Comparison of ENCODE assay signal across 13 cellular contexts in the genomic region with DNA sequence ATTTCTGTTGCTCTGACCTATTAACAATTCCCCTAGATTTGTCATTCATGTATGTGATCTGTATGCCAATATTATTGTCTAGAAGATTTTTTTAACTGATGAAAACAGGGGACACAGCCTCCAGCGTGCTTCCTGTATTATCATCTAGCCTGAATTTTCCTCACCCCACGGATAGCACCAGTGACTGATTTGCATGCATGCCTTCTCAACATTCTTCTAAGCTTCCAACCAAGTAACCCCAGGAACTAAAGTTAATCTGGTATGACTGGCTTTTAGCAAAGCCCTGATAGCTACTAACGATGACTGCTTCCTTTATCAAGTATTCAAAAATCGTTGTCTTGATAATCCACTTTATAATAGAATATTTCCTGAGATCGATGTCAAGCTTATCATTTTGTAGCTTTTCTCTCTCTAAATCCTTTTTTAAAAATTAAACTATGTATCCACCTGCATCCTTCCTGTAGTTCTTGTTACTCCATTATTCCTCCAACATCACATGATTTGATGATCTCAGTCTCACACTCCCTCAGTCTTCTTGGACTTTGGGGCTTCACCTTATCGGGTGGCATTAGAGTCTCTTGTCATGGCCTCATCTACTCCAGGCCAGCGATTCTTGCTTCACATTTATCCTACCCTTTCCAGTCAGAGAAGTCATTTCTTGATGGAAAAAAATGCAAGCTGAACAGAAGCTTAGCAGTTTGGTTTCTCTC. TPM values are rescaled to one million over a fixed set of nuclear protein-coding genes. Genes with fewer than 3 reads are reported as not detected.
DNase-seq lines count a peak whose midpoint lies in the region; ATAC-seq and TF ChIP-seq lines count a peak whose summit lies in the region.
"Had no signal": no experiment of that assay in that cellular context is flagged by ENCODE, and none has a peak within 500 bp of the region (broad histone marks: within the 10 kb centered on the region; RNA-seq: fewer than 3 reads in every experiment).

No MANE protein-coding gene starts in this region.

- CTCF ChIA-PET in MCF 10A (lab: Yijun Ruan, JAX) (interaction anchor here (0.6 to 2.4 kb wide), 9 partner anchors 10 to 535 kb away, joined by 3 to 15 read pairs (median 3); partner anchors contain the start of gene BCAR3), mammary epithelial cell (lab: Charles Lee; ENCODE audit: low non-redundant PET) (no interaction called here)
- CTCF ChIA-PET in CD4-positive, alpha-beta memory T cell (lab: Charles Lee; ENCODE audit: partially characterized antibody) = interaction anchor here (1.6 kb wide), 1 partner anchor 33 kb away, joined by 5 read pairs; no protein-coding TSS in a partner anchor
- CTCF ChIA-PET in activated CD8-positive, alpha-beta memory T cell treated with anti-CD3 and anti-CD28 coated beads, Interleukin-2, amount 10 ng/mL, durations not matched to agents 7 days and 5 days (lab: Charles Lee) = no interaction called here

- H3K79me2 ChIP-seq in mammary epithelial cell (ENCODE audit: insufficient read depth, low read length) = peaks cover 100% of the 10 kb centered on the region

- H3K9ac ChIP-seq in mammary epithelial cell (ENCODE audit: insufficient read depth, low read length) = no peak overlapping the region

- no peak for TF ChIP-seq CTCF in MCF 10A (IDR thresholded peaks at IDR 0.05; ENCODE audit: unreplicated experiment)
- no peak for TF ChIP-seq CTCF in breast epithelium (IDR thresholded peaks at IDR 0.05)
- no peak for TF ChIP-seq CTCF in mammary epithelial cell (conservative IDR thresholded peaks at IDR 0.05 in 1 of 2, IDR thresholded peaks at IDR 0.05 in 1 of 2; ENCODE audit: extremely low read depth in 1 of 2, insufficient read depth in 1 of 2, low read depth in 1 of 2, low read length in 2 of 2)
- no peak for TF ChIP-seq CTCF in lower lobe of right lung (IDR thresholded peaks at IDR 0.05)
- TF ChIP-seq CTCF in type B pancreatic cell (conservative IDR thresholded peaks at IDR 0.05) = no peak

- H3K36me3 Mint-ChIP-seq in MCF 10A (ENCODE audit: insufficient read depth, unreplicated experiment) (peaks cover 70% of the 10 kb centered on the region), type B pancreatic cell (peaks cover 44% of the 10 kb centered on the region)
- no peaks in the 10 kb centered on the region for H3K36me3 Mint-ChIP-seq in CD4-positive, alpha-beta memory T cell
- H3K36me3 Mint-ChIP-seq in activated CD8-positive, alpha-beta memory T cell treated with anti-CD3 and anti-CD28 coated beads, Interleukin-2, amount 10 ng/mL, durations not matched to agents 7 days and 5 days = no peaks in the 10 kb centered on the region
- H3K36me3 Mint-ChIP-seq: IgD-negative memory B cell had no signal

- H3K4me3 Mint-ChIP-seq in MCF 10A (ENCODE audit: unreplicated experiment) (peak overlapping the region; percentile 43), type B pancreatic cell (peak overlapping the region; percentile 69)
- no peak overlapping the region for H3K4me3 Mint-ChIP-seq in CD4-positive, alpha-beta memory T cell
- no peak overlapping the region for H3K4me3 Mint-ChIP-seq in activated CD8-positive, alpha-beta memory T cell treated with anti-CD3 and anti-CD28 coated beads, Interleukin-2, amount 10 ng/mL, durations not matched to agents 7 days and 5 days
- H3K4me3 Mint-ChIP-seq: effector memory CD8-positive, alpha-beta T cell; T-helper 2 cell treated with Interferon-gamma antibody and Interleukin-4, amounts not matched to agents 5 μg/mL and 100 μg/mL, for 36 hours had no signal

- no peak for ATAC-seq in lower lobe of right lung
- no peak for ATAC-seq in activated CD8-positive, alpha-beta memory T cell treated with anti-CD3 and anti-CD28 coated beads, Interleukin-2, amount 10 ng/mL, durations not matched to agents 7 days and 5 days
- ATAC-seq: effector memory CD8-positive, alpha-beta T cell; left colon had no signal

- POLR2A ChIA-PET in MCF 10A (lab: Yijun Ruan, JAX) = interaction anchor here (0.6 to 2.6 kb wide), 14 partner anchors 8 to 247 kb away, joined by 3 to 14 read pairs (median 4); partner anchors contain the start of genes BCAR3 and GCLM
- POLR2A ChIA-PET in CD4-positive, alpha-beta memory T cell (lab: Charles Lee; ENCODE audit: partially characterized antibody) = no interaction called here

- H2AFZ ChIP-seq in mammary epithelial cell (ENCODE audit: low read depth, low read length) = no peak overlapping the region

- peaks cover 61% of the 10 kb centered on the region for H3K4me1 Mint-ChIP-seq in MCF 10A (ENCODE audit: insufficient read depth, unreplicated experiment)
- H3K4me1 Mint-ChIP-seq in type B pancreatic cell (ENCODE audit: unreplicated experiment) = peaks cover 53% of the 10 kb centered on the region
- no peaks in the 10 kb centered on the region for H3K4me1 Mint-ChIP-seq in CD4-positive, alpha-beta memory T cell
- H3K4me1 Mint-ChIP-seq in activated CD8-positive, alpha-beta memory T cell treated with anti-CD3 and anti-CD28 coated beads, Interleukin-2, amount 10 ng/mL, durations not matched to agents 7 days and 5 days = peaks cover 11% of the 10 kb centered on the region

- H3K4me3 ChIP-seq in breast epithelium (no peak overlapping the region), mammary epithelial cell (replicated peaks in 1 of 3; ENCODE audit: insufficient read depth in 1 of 3, low read depth in 2 of 3, low read length in 3 of 3) (peak overlapping the region in 1 of 3 experiments; percentile 12), lower lobe of right lung (no peak overlapping the region)
- no peak overlapping the region for H3K4me3 ChIP-seq in CD4-positive, alpha-beta memory T cell (ENCODE audit: low read length in 2 of 2)

- WGBS in mammary epithelial cell (ENCODE audit: low coverage, missing lambda C conversion rate) = 91% methylated on average over 7 of the region's 7 CpGs

- BruUV-seq in MCF 10A (replicated peaks; lab: Mats Ljungman, UMichigan) (no TSS peak), mammary epithelial cell (replicated peaks; lab: Mats Ljungman, UMichigan) (no TSS peak)

- H3K27me3 ChIP-seq in breast epithelium (no peaks in the 10 kb centered on the region), mammary epithelial cell (ENCODE audit: insufficient read depth, low read length) (no peaks in the 10 kb centered on the region), lower lobe of right lung (ENCODE audit: low read depth) (no peaks in the 10 kb centered on the region)
- H3K27me3 ChIP-seq in CD4-positive, alpha-beta memory T cell (ENCODE audit: insufficient read depth, low read length) = no peaks in the 10 kb centered on the region

- H3K27ac Mint-ChIP-seq in MCF 10A (ENCODE audit: low read depth, unreplicated experiment) (peak overlapping the region; percentile 91), type B pancreatic cell (peak overlapping the region; percentile 93)
- no peak overlapping the region for H3K27ac Mint-ChIP-seq in CD4-positive, alpha-beta memory T cell
- H3K27ac Mint-ChIP-seq in activated CD8-positive, alpha-beta memory T cell treated with anti-CD3 and anti-CD28 coated beads, Interleukin-2, amount 10 ng/mL, durations not matched to agents 7 days and 5 days = no peak overlapping the region
- H3K27ac Mint-ChIP-seq: effector memory CD8-positive, alpha-beta T cell; T-helper 2 cell treated with Interferon-gamma antibody and Interleukin-4, amounts not matched to agents 5 μg/mL and 100 μg/mL, for 36 hours had no signal

- H3K4me1 ChIP-seq in breast epithelium (no peaks in the 10 kb centered on the region), mammary epithelial cell (ENCODE audit: insufficient read depth, low read length) (peaks cover 58% of the 10 kb centered on the region), lower lobe of right lung (peaks cover 46% of the 10 kb centered on the region)
- no peaks in the 10 kb centered on the region for H3K4me1 ChIP-seq in CD4-positive, alpha-beta memory T cell (ENCODE audit: insufficient read depth, low read length)

- dilution Hi-C loops in mammary epithelial cell (cut with HindIII; ENCODE audit: low sequenced_read_pairs) = no loop called here

- peaks cover 19% of the 10 kb centered on the region for H4K20me1 ChIP-seq in mammary epithelial cell (ENCODE audit: insufficient read depth, low read length)

- H3K9me3 ChIP-seq in breast epithelium = no peaks in the 10 kb centered on the region
- no peaks in the 10 kb centered on the region for H3K9me3 ChIP-seq in mammary epithelial cell (replicated peaks; ENCODE audit: insufficient read depth, low read length)
- H3K9me3 ChIP-seq in lower lobe of right lung = no peaks in the 10 kb centered on the region
- no peaks in the 10 kb centered on the region for H3K9me3 ChIP-seq in CD4-positive, alpha-beta memory T cell (ENCODE audit: control insufficient read depth in 1 of 2, low read length in 2 of 2)

- peak overlapping the region; percentile 65 for H3K4me2 ChIP-seq in mammary epithelial cell (ENCODE audit: insufficient read depth, low read depth, low read length)

- H3K27me3 Mint-ChIP-seq in MCF 10A (ENCODE audit: insufficient read depth, unreplicated experiment) (no peaks in the 10 kb centered on the region), type B pancreatic cell (no peaks in the 10 kb centered on the region)
- H3K27me3 Mint-ChIP-seq in CD4-positive, alpha-beta memory T cell = peaks cover 0 to 2% of the 10 kb centered on the region in 2 donors
- H3K27me3 Mint-ChIP-seq in activated CD8-positive, alpha-beta memory T cell treated with anti-CD3 and anti-CD28 coated beads, Interleukin-2, amount 10 ng/mL, durations not matched to agents 7 days and 5 days = peaks cover 5% of the 10 kb centered on the region
- H3K27me3 Mint-ChIP-seq: IgD-negative memory B cell had no signal

- DNase-seq in MCF 10A (ENCODE audit: unreplicated experiment) (no peak), breast epithelium (ENCODE audit: low spot score in 2 of 2) (no peak), mammary epithelial cell (no peak), lower lobe of right lung (no peak), type B pancreatic cell (ENCODE audit: extremely low spot score, unreplicated experiment) (no peak)
- no peak for DNase-seq in CD4-positive, alpha-beta memory T cell
- DNase-seq in activated CD8-positive, alpha-beta memory T cell treated with anti-CD3 and anti-CD28 coated beads, Interleukin-2, amount 10 ng/mL, durations not matched to agents 7 days and 5 days = no peak
- no peak for DNase-seq in stimulated activated CD4-positive, alpha-beta T cell treated with anti-CD3 and anti-CD28 coated beads, Interleukin-2, amount 100 ng/mL, for 24 hours
- DNase-seq: effector memory CD8-positive, alpha-beta T cell; left colon; NCI-H345 had no signal

- no peaks in the 10 kb centered on the region for H3K36me3 ChIP-seq in breast epithelium
- peaks cover 45% of the 10 kb centered on the region for H3K36me3 ChIP-seq in mammary epithelial cell (ENCODE audit: insufficient read depth, low read length)
- H3K36me3 ChIP-seq in lower lobe of right lung = peaks cover 20% of the 10 kb centered on the region
- H3K36me3 ChIP-seq in CD4-positive, alpha-beta memory T cell (ENCODE audit: insufficient read depth, low read length) = no peaks in the 10 kb centered on the region

- in situ Hi-C loops in mammary epithelial cell (cut with MboI; ENCODE audit: low sequenced_read_pairs in 2 of 2) = no loop called here

- intact Hi-C loops in MCF 10A (cut with micrococcal nuclease) = no loop called here
- intact Hi-C loops in breast epithelium (cut with DNase I; ENCODE audit: low total_unique reads) = no loop called here
- intact Hi-C loops in mammary epithelial cell (cut with micrococcal nuclease) = no loop called here
- intact Hi-C loops in lower lobe of right lung (cut with DNase I) = no loop called here
- intact Hi-C loops in CD4-positive, alpha-beta memory T cell (cut with micrococcal nuclease) = no loop called here

- TF ChIP-seq POLR2A in breast epithelium (IDR thresholded peaks at IDR 0.05) = no peak

- H3K27ac ChIP-seq in breast epithelium (no peak overlapping the region), mammary epithelial cell (ENCODE audit: insufficient read depth, low read depth, low read length) (peak overlapping the region; percentile 52), lower lobe of right lung (peak overlapping the region; percentile 5)
- no peak overlapping the region for H3K27ac ChIP-seq in CD4-positive, alpha-beta memory T cell (ENCODE audit: low read depth, low read length)

- H3K9me3 Mint-ChIP-seq in MCF 10A (ENCODE audit: unreplicated experiment) = no peaks in the 10 kb centered on the region
- H3K9me3 Mint-ChIP-seq in type B pancreatic cell = no peaks in the 10 kb centered on the region
- no peaks in the 10 kb centered on the region for H3K9me3 Mint-ChIP-seq in CD4-positive, alpha-beta memory T cell
- H3K9me3 Mint-ChIP-seq in activated CD8-positive, alpha-beta memory T cell treated with anti-CD3 and anti-CD28 coated beads, Interleukin-2, amount 10 ng/mL, durations not matched to agents 7 days and 5 days (ENCODE audit: low read depth) = no peaks in the 10 kb centered on the region
- H3K9me3 Mint-ChIP-seq: effector memory CD8-positive, alpha-beta T cell; IgD-negative memory B cell; T-helper 2 cell treated with Interferon-gamma antibody and Interleukin-4, amounts not matched to agents 5 μg/mL and 100 μg/mL, for 36 hours had no signal

RNA-seq across cellular contexts. Expression of gene BCAR3, which starts 19.0 kb away (rescaled TPM):
- 83.6 and 130 TPM in 2 replicates for total RNA-seq in MCF 10A (2022)
- 10 to 100 TPM; 26.7 to 42.7 (median 30.2) TPM for total RNA-seq in breast epithelium
- 100 to 1,000 TPM in 1 of 2 donors, 10 to 100 TPM in 1; 93.0 to 171 TPM for total RNA-seq in mammary epithelial cell
- polyA plus RNA-seq in mammary epithelial cell = 123 TPM
- 185 TPM for polyA minus RNA-seq in mammary epithelial cell
- 24.9 TPM for total RNA-seq in lower lobe of right lung
- total RNA-seq in type B pancreatic cell (ENCODE audit: low replicate concordance) = 16.6 and 52.1 TPM in 2 replicates
- 1 to 10 TPM; 1.0 to 1.2 TPM for total RNA-seq in CD4-positive, alpha-beta memory T cell
- under 1 TPM; 0.39 to 0.49 TPM for polyA plus RNA-seq in CD4-positive, alpha-beta memory T cell
- total RNA-seq in activated CD8-positive, alpha-beta memory T cell treated with anti-CD3 and anti-CD28 coated beads, Interleukin-2, amount 10 ng/mL, durations not matched to agents 7 days and 5 days = 1 to 10 TPM in 1 of 2 experiments, under 1 TPM in 1; 0.96 to 1.3 TPM

Comparison
In these comparisons a context has a peak if more than half of its experiments do, and no peak if none do; other contexts are left out.
1. H3K27ac ChIP-seq: peak in mammary epithelial cell (single experiment) and lower lobe of right lung (single experiment); none in breast epithelium (0 of 2) and CD4-positive, alpha-beta memory T cell (single experiment).
2. CTCF ChIA-PET loops: an anchor here in MCF 10A (0.6 to 2.4 kb wide) and CD4-positive, alpha-beta memory T cell (1.6 kb wide); none called in mammary epithelial cell and activated CD8-positive, alpha-beta memory T cell treated with anti-CD3 and anti-CD28 coated beads, Interleukin-2, amount 10 ng/mL, durations not matched to agents 7 days and 5 days.
3. H3K27ac Mint-ChIP-seq: peak in MCF 10A (single experiment) and type B pancreatic cell (single experiment); none in CD4-positive, alpha-beta memory T cell (0 of 7) and activated CD8-positive, alpha-beta memory T cell treated with anti-CD3 and anti-CD28 coated beads, Interleukin-2, amount 10 ng/mL, durations not matched to agents 7 days and 5 days (single experiment).
4. H3K4me3 Mint-ChIP-seq: peak in MCF 10A (single experiment) and type B pancreatic cell (single experiment); none in CD4-positive, alpha-beta memory T cell (0 of 8) and activated CD8-positive, alpha-beta memory T cell treated with anti-CD3 and anti-CD28 coated beads, Interleukin-2, amount 10 ng/mL, durations not matched to agents 7 days and 5 days (single experiment).